In genomic region chr4:105373324-105373723, GRCh38 we compare ENCODE assay signal across 7 cellular contexts.
"Had no signal": no experiment of that assay in that cellular context is flagged by ENCODE, and none has a peak within 500 bp of the region (broad histone marks: within the 10 kb centered on the region; RNA-seq: fewer than 3 reads in every experiment).

No MANE protein-coding gene starts in this region.

- H3K4me3 ChIP-seq: GM23338 had no signal

- ATAC-seq: GM23338 had no signal

- FAIRE-seq: H1, H54, HTR-8/SVneo had no signal

- DNase-seq: H9, HCEC 1CT, IMR-90 had no signal
